8 cellular contexts compared by ENCODE assay signal in genomic region chr5:151123897-151124751, GRCh38. TPM values are rescaled to one million over a fixed set of nuclear protein-coding genes. Genes with fewer than 3 reads are reported as not detected.
DNase-seq lines count a peak whose midpoint lies in the region; ATAC-seq, FAIRE-seq and TF ChIP-seq lines count a peak whose summit lies in the region.

No MANE protein-coding gene starts in this region.

- H3K4me1 ChIP-seq in tibial artery (peaks cover 0 to 12% (median 7%) of the 10 kb centered on the region in 4 donors), osteoblast (ENCODE audit: insufficient read depth, low read length) (peaks cover 5% of the 10 kb centered on the region)

- 0 out of 2 replicates have a peak, but pooled peaks have one; percentile 9 for TF ChIP-seq POLR2A in GM12891 (IDR thresholded peaks at IDR 0.05; ENCODE audit: low read depth, low read length)

- DNase-seq in GM12891 (ENCODE audit: insufficient read length, low spot score) (peak; percentile 48), immature natural killer cell (no peak), tibial artery (peak in 1 of 2 donors; percentile 82), pons (ENCODE audit: low spot score) (no peak), osteoblast (ENCODE audit: insufficient read length, low spot score, missing footprints) (no peak)
- peak; percentile 71 for DNase-seq in activated T-cell treated with anti-CD3 and anti-CD28 coated beads, Interleukin-2, amount 50 U/mL, for 24 hours

- peaks cover 65% of the 10 kb centered on the region for H3K4me1 Mint-ChIP-seq in activated T-cell treated with anti-CD3 and anti-CD28 coated beads, Interleukin-2, amount 50 U/mL, for 24 hours (ENCODE audit: low read depth)
- peaks cover 17 to 30% of the 10 kb centered on the region in 2 donors for H3K4me1 Mint-ChIP-seq in immature natural killer cell

- no peaks in the 10 kb centered on the region for H3K27me3 Mint-ChIP-seq in activated T-cell treated with anti-CD3 and anti-CD28 coated beads, Interleukin-2, amount 50 U/mL, for 24 hours
- peaks cover 3 to 8% (median 7%) of the 10 kb centered on the region in 3 donors for H3K27me3 Mint-ChIP-seq in immature natural killer cell (ENCODE audit: low read depth in 3 of 3)

- H3K36me3 ChIP-seq in tibial artery (peaks cover 61 to 99% (median 70%) of the 10 kb centered on the region in 3 donors), osteoblast (ENCODE audit: insufficient read depth, low read length) (peaks cover 92% of the 10 kb centered on the region)

- ATAC-seq in GM21447 (IDR thresholded peaks at IDR 0.05; ENCODE audit: unreplicated experiment), result peak; percentile 84
- peak; percentile 81 for ATAC-seq in HG03571 (IDR thresholded peaks at IDR 0.05; ENCODE audit: unreplicated experiment)

- peak overlapping the region; percentile 61 for H3K4me3 Mint-ChIP-seq in activated T-cell treated with anti-CD3 and anti-CD28 coated beads, Interleukin-2, amount 50 U/mL, for 24 hours
- H3K4me3 Mint-ChIP-seq in immature natural killer cell, result no peak overlapping the region

- H2AFZ ChIP-seq in osteoblast (ENCODE audit: low read length), result no peak overlapping the region

- H3K4me3 ChIP-seq in tibial artery (no peak overlapping the region), osteoblast (ENCODE audit: insufficient read depth, low read length) (no peak overlapping the region)

- peak; percentile 77 for FAIRE-seq in GM12891 (lab: Jason Lieb, UNC)

- H3K79me2 ChIP-seq in osteoblast (ENCODE audit: insufficient read depth, low read length), result peaks cover 3% of the 10 kb centered on the region

- peaks cover 99% of the 10 kb centered on the region for H3K36me3 Mint-ChIP-seq in activated T-cell treated with anti-CD3 and anti-CD28 coated beads, Interleukin-2, amount 50 U/mL, for 24 hours (ENCODE audit: low read depth)
- H3K36me3 Mint-ChIP-seq in immature natural killer cell, result peaks cover 11 to 69% (median 37%) of the 10 kb centered on the region in 3 donors

- H3K9me3 Mint-ChIP-seq in activated T-cell treated with anti-CD3 and anti-CD28 coated beads, Interleukin-2, amount 50 U/mL, for 24 hours, result no peaks in the 10 kb centered on the region
- H3K9me3 Mint-ChIP-seq in immature natural killer cell, result no peaks in the 10 kb centered on the region

- TF ChIP-seq CTCF in tibial artery (IDR thresholded peaks at IDR 0.05) (no peak), osteoblast (IDR thresholded peaks at IDR 0.05; ENCODE audit: extremely low read depth, low read depth, low read length) (no peak)

- H4K20me1 ChIP-seq in osteoblast (ENCODE audit: insufficient read depth, low read length), result peaks cover 49% of the 10 kb centered on the region

- peak overlapping the region; percentile 36 to 48 for H3K27ac ChIP-seq in tibial artery
- H3K27ac ChIP-seq in osteoblast (ENCODE audit: low read depth, low read length), result no peak overlapping the region

- no peak overlapping the region for H3K4me2 ChIP-seq in osteoblast (ENCODE audit: insufficient read depth, low read length)

- H3K27me3 ChIP-seq in tibial artery (no peaks in the 10 kb centered on the region), osteoblast (ENCODE audit: insufficient read depth, low read length) (no peaks in the 10 kb centered on the region)

- H3K27ac Mint-ChIP-seq in activated T-cell treated with anti-CD3 and anti-CD28 coated beads, Interleukin-2, amount 50 U/mL, for 24 hours, result peak overlapping the region; percentile 94
- H3K27ac Mint-ChIP-seq in immature natural killer cell, result peak overlapping the region in 5 of 6 donors; percentile 45 to 74 (median 67)

- intact Hi-C loops in tibial artery (cut with DNase I; ENCODE audit: low total_unique reads), result no loop called here

- H3K9me3 ChIP-seq in tibial artery (no peaks in the 10 kb centered on the region), osteoblast (ENCODE audit: low read depth, low read length) (no peaks in the 10 kb centered on the region)

TF ChIP-seq in GM12891, 5 proteins besides CTCF, POLR2A, EP300 and RAD21:
- TF ChIP-seq SPI1 (IDR thresholded peaks at IDR 0.05; ENCODE audit: low read depth, low read length) (peak; percentile 58), PAX5 (IDR thresholded peaks at IDR 0.05; ENCODE audit: insufficient read depth, low read length, severe bottlenecking) (peak; percentile 39), POU2F2 (IDR thresholded peaks at IDR 0.05; ENCODE audit: low read depth, low read length) (peak; percentile 59; the same call in 1 of the 2 replicates), TAF1 (IDR thresholded peaks at IDR 0.05; ENCODE audit: low read depth, low read length) (0 out of 2 replicates have a peak, but pooled peaks have one; percentile 32), POLR2AphosphoS5 (IDR thresholded peaks at IDR 0.05; ENCODE audit: low read depth, low read length) (peak; percentile 25; the same call in 1 of the 2 replicates)

RNA-seq across cellular contexts. Expression of gene ANXA6, which starts 33.5 kb away (rescaled TPM):
- polyA plus RNA-seq in GM12891 (2012; ENCODE audit: low read depth, missing spikeins), result 409 TPM
- polyA plus RNA-seq in immature natural killer cell, result 100 to 1,000 TPM; 313 to 679 (median 395) TPM
- 343 and 353 TPM in 2 replicates for total RNA-seq in osteoblast

RNA-seq across cellular contexts. Expression of gene TNIP1, which starts 43.3 kb away (rescaled TPM):
- polyA plus RNA-seq in GM12891 (2012; ENCODE audit: low read depth, missing spikeins), result 253 TPM
- 10 to 100 TPM; 21.8 to 62.4 (median 40.2) TPM for polyA plus RNA-seq in immature natural killer cell
- total RNA-seq in osteoblast, result 66.3 and 85.8 TPM in 2 replicates

Comparison
In these comparisons a context has a peak if more than half of its experiments do, and no peak if none do; other contexts are left out.
1. DNase-seq: peak in GM12891 (single experiment) and activated T-cell treated with anti-CD3 and anti-CD28 coated beads, Interleukin-2, amount 50 U/mL, for 24 hours (single experiment); none in immature natural killer cell (0 of 3), pons (single experiment) and osteoblast (single experiment).